Comparison of ENCODE assay signal across 8 cellular contexts in genomic region chr9:129737479-129738269, GRCh38. TPM values are rescaled to one million over a fixed set of nuclear protein-coding genes. Genes with fewer than 3 reads are reported as not detected.
DNase-seq lines count a peak whose midpoint lies in the region; ATAC-seq and TF ChIP-seq lines count a peak whose summit lies in the region.

No MANE protein-coding gene starts in this region.

- peak overlapping the region; percentile 43 for H3K4me2 ChIP-seq in Loucy (ENCODE audit: low read depth, low read length, poor library complexity, severe bottlenecking)
- peak overlapping the region; percentile 78 for H3K4me2 ChIP-seq in osteoblast (ENCODE audit: insufficient read depth, low read length)

- H3K27me3 ChIP-seq in Loucy (ENCODE audit: insufficient read depth, low read length, poor library complexity, severe bottlenecking) (no peaks in the 10 kb centered on the region), osteoblast (ENCODE audit: insufficient read depth, low read length) (no peaks in the 10 kb centered on the region), thoracic aorta (replicated peaks; ENCODE audit: insufficient read depth) (no peaks in the 10 kb centered on the region)

- intact Hi-C loops in activated naive CD4-positive, alpha-beta T cell treated with anti-CD3 and anti-CD28 coated beads for 36 hours (cut with micrococcal nuclease), result loop anchor here (1.0 to 10.0 kb wide), 2 partner anchors 46 to 357 kb away; no protein-coding TSS in a partner anchor

- CTCF ChIA-PET in activated naive CD4-positive, alpha-beta T cell treated with anti-CD3 and anti-CD28 coated beads for 36 hours (lab: Charles Lee), result interaction anchor here (0.6 to 7.0 kb wide), 21 partner anchors 8 to 742 kb away, joined by 3 to 81 read pairs (median 4); no protein-coding TSS in a partner anchor

- H3F3A ChIP-seq in Loucy (ENCODE audit: low read depth), result no peaks in the 10 kb centered on the region

- H3K27ac Mint-ChIP-seq in activated naive CD4-positive, alpha-beta T cell treated with anti-CD3 and anti-CD28 coated beads for 36 hours, result no peak overlapping the region
- no peak overlapping the region for H3K27ac Mint-ChIP-seq in glutamatergic neuron (ENCODE audit: unreplicated experiment)

- H3K9me3 Mint-ChIP-seq in activated naive CD4-positive, alpha-beta T cell treated with anti-CD3 and anti-CD28 coated beads for 36 hours, result no peaks in the 10 kb centered on the region
- H3K9me3 Mint-ChIP-seq in glutamatergic neuron (ENCODE audit: unreplicated experiment), result no peaks in the 10 kb centered on the region

- peak overlapping the region; percentile 54 for H3K4me3 Mint-ChIP-seq in activated naive CD4-positive, alpha-beta T cell treated with anti-CD3 and anti-CD28 coated beads for 36 hours
- no peak overlapping the region for H3K4me3 Mint-ChIP-seq in glutamatergic neuron (ENCODE audit: unreplicated experiment)

- peaks cover 10% of the 10 kb centered on the region for H3K4me1 Mint-ChIP-seq in activated naive CD4-positive, alpha-beta T cell treated with anti-CD3 and anti-CD28 coated beads for 36 hours (ENCODE audit: low read depth)
- H3K4me1 Mint-ChIP-seq in glutamatergic neuron (ENCODE audit: low read depth, unreplicated experiment), result no peaks in the 10 kb centered on the region

- TF ChIP-seq CTCF in Loucy (conservative IDR thresholded peaks at IDR 0.05; ENCODE audit: low read length) (peak; percentile 59), glutamatergic neuron (IDR thresholded peaks at IDR 0.05; ENCODE audit: partially characterized antibody, unreplicated experiment) (peak; percentile 100), osteoblast (IDR thresholded peaks at IDR 0.05; ENCODE audit: extremely low read depth, low read depth, low read length) (peak; percentile 81), thoracic aorta (IDR thresholded peaks at IDR 0.05) (peak; percentile 97)

- H3K9ac ChIP-seq in Loucy (ENCODE audit: low read depth, low read length, poor library complexity, severe bottlenecking) (no peak overlapping the region), SK-N-MC (ENCODE audit: insufficient read length) (peak overlapping the region; percentile 72)

- H3K4me3 ChIP-seq in Loucy (ENCODE audit: low read length, poor library complexity, severe bottlenecking) (peak overlapping the region; percentile 64), SK-N-MC (peak overlapping the region; percentile 76), osteoblast (ENCODE audit: insufficient read depth, low read length) (peak overlapping the region; percentile 72), thoracic aorta (peak overlapping the region; percentile 78)

- peak; percentile 69 for ATAC-seq in GM19455 (IDR thresholded peaks at IDR 0.05; ENCODE audit: unreplicated experiment)
- ATAC-seq in thoracic aorta (ENCODE audit: insufficient number of reproducible peaks, low FRiP score, low read depth), result peak; percentile 80

- H4K20me1 ChIP-seq in Loucy (ENCODE audit: insufficient read depth, low read length, poor library complexity, severe bottlenecking) (no peaks in the 10 kb centered on the region), osteoblast (ENCODE audit: insufficient read depth, low read length) (no peaks in the 10 kb centered on the region)

- no peaks in the 10 kb centered on the region for H3K36me3 Mint-ChIP-seq in activated naive CD4-positive, alpha-beta T cell treated with anti-CD3 and anti-CD28 coated beads for 36 hours (ENCODE audit: low read depth)
- H3K36me3 Mint-ChIP-seq in glutamatergic neuron (ENCODE audit: unreplicated experiment), result no peaks in the 10 kb centered on the region

- no peaks in the 10 kb centered on the region for H3K27me3 Mint-ChIP-seq in activated naive CD4-positive, alpha-beta T cell treated with anti-CD3 and anti-CD28 coated beads for 36 hours (ENCODE audit: low read depth)
- peaks cover 5% of the 10 kb centered on the region for H3K27me3 Mint-ChIP-seq in glutamatergic neuron (ENCODE audit: unreplicated experiment)

- H3K36me3 ChIP-seq in Loucy (ENCODE audit: insufficient read depth, low read length) (no peaks in the 10 kb centered on the region), SK-N-MC (ENCODE audit: insufficient read depth, low read length) (no peaks in the 10 kb centered on the region), osteoblast (ENCODE audit: insufficient read depth, low read length) (peaks cover 11% of the 10 kb centered on the region), thoracic aorta (no peaks in the 10 kb centered on the region)

- no peaks in the 10 kb centered on the region for H3K4me1 ChIP-seq in Loucy (ENCODE audit: insufficient read depth, low read length, poor library complexity, severe bottlenecking)
- H3K4me1 ChIP-seq in osteoblast (ENCODE audit: insufficient read depth, low read length), result peaks cover 9% of the 10 kb centered on the region
- H3K4me1 ChIP-seq in thoracic aorta (ENCODE audit: control insufficient read depth in 1 of 2, low read depth in 2 of 2), result peaks cover 0 to 12% of the 10 kb centered on the region in 2 donors

- H3K27ac ChIP-seq in SK-N-MC (peak overlapping the region; percentile 9; the same call in 1 of the 2 replicates), osteoblast (ENCODE audit: low read depth, low read length) (peak overlapping the region; percentile 45), thoracic aorta (peak overlapping the region; percentile 56 to 74)

- DNase-seq in C1 segment of cervical spinal cord (lab: John Stamatoyannopoulos, UW) (peak in 13 of 14 donors; percentile 4 to 77 (median 55)), SK-N-MC (ENCODE audit: low read depth, low spot score) (peak; percentile 28), glutamatergic neuron (peak; percentile 88), osteoblast (ENCODE audit: insufficient read length, low spot score, missing footprints) (peak; percentile 98), thoracic aorta (ENCODE audit: low spot score) (peak; percentile 45)
- DNase-seq in activated naive CD4-positive, alpha-beta T cell treated with anti-CD3 and anti-CD28 coated beads for 36 hours, result peak; percentile 92

- H3K9me3 ChIP-seq in Loucy (ENCODE audit: insufficient read depth, low read depth, low read length) (no peaks in the 10 kb centered on the region), SK-N-MC (ENCODE audit: low read depth, low read length) (no peaks in the 10 kb centered on the region), osteoblast (ENCODE audit: low read depth, low read length) (no peaks in the 10 kb centered on the region), thoracic aorta (no peaks in the 10 kb centered on the region)

- H3K79me2 ChIP-seq in Loucy (ENCODE audit: insufficient read depth, low read length) (no peaks in the 10 kb centered on the region), osteoblast (ENCODE audit: insufficient read depth, low read length) (no peaks in the 10 kb centered on the region)

- H3K9me2 ChIP-seq in Loucy (replicated peaks; ENCODE audit: low read depth, low read length), result no peaks in the 10 kb centered on the region

- H2AFZ ChIP-seq in Loucy (ENCODE audit: low read length), result peak overlapping the region; percentile 72; the same call in 1 of the 2 replicates
- peak overlapping the region; percentile 70 for H2AFZ ChIP-seq in osteoblast (ENCODE audit: low read length)

RNA-seq across cellular contexts. Expression of gene PTGES, which starts 15.2 kb away (rescaled TPM):
- under 1 TPM; 0.31 to 0.44 TPM for total RNA-seq in activated naive CD4-positive, alpha-beta T cell treated with anti-CD3 and anti-CD28 coated beads for 36 hours
- total RNA-seq in glutamatergic neuron (ENCODE audit: unreplicated experiment) (1.0 TPM), osteoblast (70.9 and 115 TPM in 2 replicates), thoracic aorta (1 to 10 TPM; 1.7 to 2.2 TPM)

Comparison
In these comparisons a context has a peak if more than half of its experiments do, and no peak if none do; other contexts are left out.
1. Peak in every context shown above with its lines: DNase-seq, ATAC-seq, H3K4me3 ChIP-seq and H3K27ac ChIP-seq.
2. DNase-seq: peak in every context shown above with its lines; median percentile 98 in osteoblast; 92 in activated naive CD4-positive, alpha-beta T cell treated with anti-CD3 and anti-CD28 coated beads for 36 hours; 88 in glutamatergic neuron; 55 in C1 segment of cervical spinal cord; 45 in thoracic aorta; 28 in SK-N-MC.
3. H3K27ac ChIP-seq: peak in every context shown above with its lines; median percentile 65 in thoracic aorta; 45 in osteoblast; 9 in SK-N-MC.
4. RNA of gene PTGES, which starts 15.2 kb away (total RNA-seq): 70.9 to 115 TPM in osteoblast; 1.7 to 2.2 TPM in thoracic aorta, 1.0 TPM in glutamatergic neuron (single experiment) and 0.31 to 0.44 TPM in activated naive CD4-positive, alpha-beta T cell treated with anti-CD3 and anti-CD28 coated beads for 36 hours; every median in the first group is over 10 times any median in the second.